Comparison of ENCODE assay signal across 12 cellular contexts in the genomic region with DNA sequence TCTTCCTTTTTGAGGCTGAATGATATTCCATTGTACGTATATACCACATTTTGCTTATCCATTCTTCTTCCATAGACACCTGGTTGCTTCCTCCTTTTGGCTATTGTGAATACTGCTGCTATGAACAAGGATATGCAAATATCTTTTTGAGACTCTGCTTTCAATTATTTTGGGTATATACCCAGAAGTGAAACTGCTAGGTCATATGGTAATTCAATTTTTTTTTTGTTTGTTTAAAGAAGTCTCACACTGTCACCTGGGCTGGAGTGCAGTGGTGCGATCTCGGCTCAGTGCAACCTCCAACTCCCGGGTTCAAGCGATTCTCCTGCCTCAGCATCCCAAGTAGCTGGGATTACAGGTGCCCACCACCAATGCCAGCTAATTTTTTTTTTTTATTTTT.
DNase-seq lines count a peak whose midpoint lies in the region; ATAC-seq and TF ChIP-seq lines count a peak whose summit lies in the region.
"Had no signal": no experiment of that assay in that cellular context is flagged by ENCODE, and none has a peak within 500 bp of the region (broad histone marks: within the 10 kb centered on the region; RNA-seq: fewer than 3 reads in every experiment).

No MANE protein-coding gene starts in this region.

- H3K27ac ChIP-seq in right atrium auricular region (peak overlapping the region; percentile 59 to 75), MM.1S (ENCODE audit: low read length) (peak overlapping the region; percentile 92)

- no peak overlapping the region for H2AFZ ChIP-seq in MM.1S (ENCODE audit: low read length)

- H3K36me3 ChIP-seq in right atrium auricular region (no peaks in the 10 kb centered on the region), MM.1S (replicated peaks; ENCODE audit: insufficient read depth, low read length) (peaks cover 17% of the 10 kb centered on the region; the same call in 1 of the 2 replicates)

- H3K4me1 ChIP-seq in right atrium auricular region (peaks cover 0 to 86% of the 10 kb centered on the region in 2 donors), MM.1S (ENCODE audit: low read length) (peaks cover 31% of the 10 kb centered on the region)

- peak overlapping the region; percentile 43 for H3K9ac ChIP-seq in MM.1S (ENCODE audit: low read length)

- H3K79me2 ChIP-seq in MM.1S (ENCODE audit: low read length), result peaks cover 27% of the 10 kb centered on the region

- no peak for TF ChIP-seq CTCF in right atrium auricular region (IDR thresholded peaks at IDR 0.05)
- no peak for TF ChIP-seq CTCF in MM.1S (IDR thresholded peaks at IDR 0.05; ENCODE audit: low read length)
- no peak for TF ChIP-seq CTCF in nephron progenitor cell (IDR thresholded peaks at IDR 0.05)

- peak; percentile 99 for ATAC-seq in HG02885 (IDR thresholded peaks at IDR 0.05; ENCODE audit: poor library complexity, unreplicated experiment)
- ATAC-seq: HepG2 had no signal

- no peak overlapping the region for H3K4me3 Mint-ChIP-seq in nephron progenitor cell
- H3K4me3 Mint-ChIP-seq: activated naive CD4-positive, alpha-beta T cell treated with anti-CD3 and anti-CD28 coated beads, Interleukin-2, amount 10 ng/mL, durations not matched to agents 7 days and 5 days; endodermal cell had no signal

- H3K9me2 ChIP-seq in MM.1S (replicated peaks; ENCODE audit: insufficient read depth, low read length), result no peaks in the 10 kb centered on the region

- no peak overlapping the region for H3K27ac Mint-ChIP-seq in nephron progenitor cell
- H3K27ac Mint-ChIP-seq: activated naive CD4-positive, alpha-beta T cell treated with anti-CD3 and anti-CD28 coated beads, Interleukin-2, amount 10 ng/mL, durations not matched to agents 7 days and 5 days had no signal

- H3K4me3 ChIP-seq in right atrium auricular region (no peak overlapping the region), MM.1S (ENCODE audit: low read length) (peak overlapping the region; percentile 41)

- DNase-seq in right atrium auricular region (ENCODE audit: low spot score), result no peak
- DNase-seq in cardiac septum (ENCODE audit: low spot score), result no peak
- peak; percentile 86 for DNase-seq in MM.1S
- DNase-seq in NCI-H226, result no peak
- no peak for DNase-seq in SHP77 treated with DMSO at 0.1 percent for 48 hours (lab: John Stamatoyannopoulos, UW)
- DNase-seq in nephron progenitor cell, result no peak
- no peak for DNase-seq in GF-D8 (lab: John Stamatoyannopoulos, UW)
- DNase-seq: activated naive CD4-positive, alpha-beta T cell treated with anti-CD3 and anti-CD28 coated beads, Interleukin-2, amount 10 ng/mL, durations not matched to agents 7 days and 5 days; endodermal cell; NCI-H748 treated with DMSO at 0.1 percent for 48 hours had no signal

- H4K20me1 ChIP-seq in MM.1S (ENCODE audit: insufficient read depth, low read length), result no peaks in the 10 kb centered on the region

- no peaks in the 10 kb centered on the region for H3K27me3 Mint-ChIP-seq in nephron progenitor cell (ENCODE audit: low read depth, poor library complexity)
- H3K27me3 Mint-ChIP-seq: activated naive CD4-positive, alpha-beta T cell treated with anti-CD3 and anti-CD28 coated beads, Interleukin-2, amount 10 ng/mL, durations not matched to agents 7 days and 5 days had no signal

- H3F3A ChIP-seq in MM.1S (ENCODE audit: insufficient read depth, low read length), result peaks cover 28% of the 10 kb centered on the region

- peak overlapping the region; percentile 77 for H3K4me2 ChIP-seq in MM.1S (ENCODE audit: low read depth, low read length)

- no peaks in the 10 kb centered on the region for H3K9me3 Mint-ChIP-seq in nephron progenitor cell
- H3K9me3 Mint-ChIP-seq: activated naive CD4-positive, alpha-beta T cell treated with anti-CD3 and anti-CD28 coated beads, Interleukin-2, amount 10 ng/mL, durations not matched to agents 7 days and 5 days; endodermal cell had no signal

- H3K36me3 Mint-ChIP-seq in nephron progenitor cell (ENCODE audit: low read depth), result peaks cover 8% of the 10 kb centered on the region

- intact Hi-C loops in cardiac septum (cut with DNase I), result no loop called here

- H3K9me3 ChIP-seq in right atrium auricular region (no peaks in the 10 kb centered on the region), MM.1S (replicated peaks; ENCODE audit: insufficient read depth, low read length) (no peaks in the 10 kb centered on the region)

- H3K4me1 Mint-ChIP-seq in nephron progenitor cell, result no peaks in the 10 kb centered on the region
- H3K4me1 Mint-ChIP-seq: activated naive CD4-positive, alpha-beta T cell treated with anti-CD3 and anti-CD28 coated beads, Interleukin-2, amount 10 ng/mL, durations not matched to agents 7 days and 5 days had no signal

- H3K27me3 ChIP-seq in right atrium auricular region (no peaks in the 10 kb centered on the region), MM.1S (replicated peaks; ENCODE audit: insufficient read depth, low read length) (no peaks in the 10 kb centered on the region)
